ENCODE assay signal across 1 cellular context in genomic region chr1:5743435-5744095, GRCh38.
TF ChIP-seq lines count a peak whose summit lies in the region.

No MANE protein-coding gene starts in this region.

TF ChIP-seq in neural cell, 6 proteins besides CTCF, POLR2A, EP300 and RAD21 (continued from another document):
- TF ChIP-seq SMC3 (conservative IDR thresholded peaks at IDR 0.05; ENCODE audit: poor library complexity) (no peak), EZH2 (IDR thresholded peaks at IDR 0.05; ENCODE audit: borderline replicate concordance, insufficient read depth, low read length, poor library complexity, severe bottlenecking) (no peak)
